Comparison of ENCODE assay signal across 24 cellular contexts in the genomic region with DNA sequence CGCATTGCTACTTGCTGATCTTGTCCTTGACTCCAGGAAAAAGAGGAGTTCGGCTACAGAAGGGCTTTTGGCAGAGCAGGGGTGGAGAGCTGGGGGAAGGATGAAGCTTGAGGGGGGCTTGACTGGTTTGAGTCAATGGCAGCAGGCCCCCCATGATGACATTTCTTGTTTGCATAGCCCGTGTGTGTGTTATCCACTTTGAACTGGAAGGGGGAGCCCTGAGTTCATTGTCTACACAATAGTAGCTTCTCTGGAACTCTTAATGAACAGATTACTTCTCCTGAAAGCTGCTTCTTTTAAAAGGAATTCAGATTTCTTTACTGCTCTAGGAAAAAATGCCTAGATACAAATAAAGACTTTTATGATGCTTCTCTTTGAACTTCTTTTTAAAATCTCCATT. TPM values are rescaled to one million over a fixed set of nuclear protein-coding genes. Genes with fewer than 3 reads are reported as not detected.
DNase-seq lines count a peak whose midpoint lies in the region; ATAC-seq and TF ChIP-seq lines count a peak whose summit lies in the region.
"Had no signal": no experiment of that assay in that cellular context is flagged by ENCODE, and none has a peak within 500 bp of the region (broad histone marks: within the 10 kb centered on the region; RNA-seq: fewer than 3 reads in every experiment).

No MANE protein-coding gene starts in this region.

- H3K79me1 ChIP-seq in mesendoderm (ENCODE audit: low read length), result no peaks in the 10 kb centered on the region

- no peak for TF ChIP-seq POLR2A in upper lobe of left lung (IDR thresholded peaks at IDR 0.05)

- H3K23ac ChIP-seq in mesendoderm (ENCODE audit: low read length), result no peak overlapping the region

- CTCF ChIA-PET in WTC11 (lab: Charles Lee), result interaction anchor here (0.9 to 2.7 kb wide), 3 partner anchors 36 to 108 kb away, joined by 3 to 14 read pairs (median 3); no protein-coding TSS in a partner anchor

- H2BK15ac ChIP-seq in mesendoderm (replicated peaks; ENCODE audit: low read depth), result no peak overlapping the region

- POLR2A ChIA-PET in WTC11 (lab: Charles Lee), result no interaction called here

- H3K27me3 ChIP-seq in Loucy (ENCODE audit: insufficient read depth, low read length, poor library complexity, severe bottlenecking), result no peaks in the 10 kb centered on the region
- H3K27me3 ChIP-seq in mesendoderm (ENCODE audit: insufficient read depth, low read length, poor library complexity), result no peaks in the 10 kb centered on the region
- H3K27me3 ChIP-seq in upper lobe of left lung, result no peaks in the 10 kb centered on the region
- H3K27me3 ChIP-seq: MG63 had no signal

- no peaks in the 10 kb centered on the region for H3K36me3 ChIP-seq in Loucy (ENCODE audit: insufficient read depth, low read length)
- H3K36me3 ChIP-seq in mesendoderm (ENCODE audit: control insufficient read depth, insufficient read depth, low read length), result no peaks in the 10 kb centered on the region
- H3K36me3 ChIP-seq in upper lobe of left lung, result no peaks in the 10 kb centered on the region
- H3K36me3 ChIP-seq: MG63 had no signal

- no peaks in the 10 kb centered on the region for H3K9me2 ChIP-seq in Loucy (replicated peaks; ENCODE audit: low read depth, low read length)

- H3K4me2 ChIP-seq in Loucy (ENCODE audit: low read depth, low read length, poor library complexity, severe bottlenecking), result no peak overlapping the region
- H3K4me2 ChIP-seq in mesendoderm (ENCODE audit: low read length), result no peak overlapping the region

- no peak overlapping the region for H3K4ac ChIP-seq in mesendoderm (ENCODE audit: low read depth, low read length)

- peak overlapping the region; percentile 14 for H2BK5ac ChIP-seq in mesendoderm (ENCODE audit: low read length)

- H2AFZ ChIP-seq in Loucy (ENCODE audit: low read length), result peak overlapping the region; percentile 54; the same call in 1 of the 2 replicates

- H4K5ac ChIP-seq in mesendoderm (ENCODE audit: low read length), result no peak overlapping the region

- H4K8ac ChIP-seq in mesendoderm (ENCODE audit: low read depth, low read length), result no peak overlapping the region

- no peak overlapping the region for H3K27ac ChIP-seq in mesendoderm (ENCODE audit: low read depth, low read length)
- H3K27ac ChIP-seq in upper lobe of left lung, result no peak overlapping the region
- H3K27ac ChIP-seq: SK-N-MC had no signal

- no CpG with 5 or more reads among the region's 3 CpGs for WGBS in mesendoderm (ENCODE audit: extremely low coverage, insufficient coverage, low lambda C conversion rate)
- WGBS in upper lobe of left lung, 2 donors, result 65 to 79% methylated on average over 3 of the region's 3 CpGs

- no peak overlapping the region for H3K27ac Mint-ChIP-seq in WTC11
- H3K27ac Mint-ChIP-seq: CD8-positive, alpha-beta memory T cell had no signal

- no peak overlapping the region for H3K4me3 Mint-ChIP-seq in WTC11
- H3K4me3 Mint-ChIP-seq: CD8-positive, alpha-beta memory T cell; IgD-negative memory B cell had no signal

- H3K9me3 Mint-ChIP-seq in WTC11, result peaks cover 7% of the 10 kb centered on the region

- no peak overlapping the region for H3K18ac ChIP-seq in mesendoderm (ENCODE audit: low read length)

- TF ChIP-seq CTCF in Loucy (conservative IDR thresholded peaks at IDR 0.05; ENCODE audit: low read length), result peak; percentile 51
- TF ChIP-seq CTCF in WTC11 (IDR thresholded peaks at IDR 0.05), result no peak
- no peak for TF ChIP-seq CTCF in upper lobe of left lung (IDR thresholded peaks at IDR 0.05)

- H3K4me1 ChIP-seq in Loucy (ENCODE audit: insufficient read depth, low read length, poor library complexity, severe bottlenecking) (peaks cover 16% of the 10 kb centered on the region), mesendoderm (ENCODE audit: control insufficient read depth, low read depth, low read length) (no peaks in the 10 kb centered on the region), upper lobe of left lung (peaks cover 0 to 4% (median 2%) of the 10 kb centered on the region in 4 donors)

- H4K20me1 ChIP-seq in Loucy (ENCODE audit: insufficient read depth, low read length, poor library complexity, severe bottlenecking), result no peaks in the 10 kb centered on the region

- H3K9ac ChIP-seq in Loucy (ENCODE audit: low read depth, low read length, poor library complexity, severe bottlenecking) (no peak overlapping the region), mesendoderm (ENCODE audit: low read length) (no peak overlapping the region)

- H3K4me1 Mint-ChIP-seq in WTC11, result peaks cover 12% of the 10 kb centered on the region
- H3K4me1 Mint-ChIP-seq: IgD-negative memory B cell had no signal

- no peak overlapping the region for H3K56ac ChIP-seq in mesendoderm (ENCODE audit: low read length)

- H3K4me3 ChIP-seq in Loucy (ENCODE audit: low read length, poor library complexity, severe bottlenecking), result no peak overlapping the region
- no peak overlapping the region for H3K4me3 ChIP-seq in mesendoderm (ENCODE audit: low read length)
- no peak overlapping the region for H3K4me3 ChIP-seq in upper lobe of left lung
- H3K4me3 ChIP-seq: MG63, SK-N-MC had no signal

- DNase-seq in WTC11 (ENCODE audit: low spot score) (no peak), mesendoderm (no peak), HT-29 (ENCODE audit: low spot score) (no peak), upper lobe of left lung (no peak)
- DNase-seq in stimulated activated CD4-positive, alpha-beta T cell treated with anti-CD3 and anti-CD28 coated beads, Interleukin-4, amount 100 ng/mL, for 24 hours, result no peak
- DNase-seq: ACHN; C1 segment of cervical spinal cord; CD8-positive, alpha-beta memory T cell; DMS79; H7; Karpas-422; MG63; NCI-H1048; NCI-H1436 treated with DMSO at 0.1 percent for 48 hours; NCI-H2029 treated with DMSO at 0.1 percent for 48 hours; NCI-H2171 treated with DMSO at 0.1 percent for 48 hours; NCI-H446; NCI-H526 treated with DMSO at 0.1 percent for 48 hours; SHP77 had no signal

- H3K79me2 ChIP-seq in Loucy (ENCODE audit: insufficient read depth, low read length) (no peaks in the 10 kb centered on the region), mesendoderm (ENCODE audit: control insufficient read depth, insufficient read depth, low read length) (no peaks in the 10 kb centered on the region)

- H3F3A ChIP-seq in Loucy (ENCODE audit: low read depth), result no peaks in the 10 kb centered on the region

- peak; percentile 77 for ATAC-seq in WTC11
- ATAC-seq in upper lobe of left lung (ENCODE audit: low FRiP score in 2 of 2), result no peak
- ATAC-seq in HG03469 (IDR thresholded peaks at IDR 0.05; ENCODE audit: unreplicated experiment), result no peak

- no peaks in the 10 kb centered on the region for H3K36me3 Mint-ChIP-seq in WTC11

- H3K27me3 Mint-ChIP-seq in WTC11 (ENCODE audit: low read depth), result no peaks in the 10 kb centered on the region
- H3K27me3 Mint-ChIP-seq: IgD-negative memory B cell had no signal

- no peak overlapping the region for H2BK120ac ChIP-seq in mesendoderm (ENCODE audit: low read depth, low read length)

- no peak overlapping the region for H2AK5ac ChIP-seq in mesendoderm (ENCODE audit: low read length)

- no peak for TF ChIP-seq EP300 in upper lobe of left lung (IDR thresholded peaks at IDR 0.05)

- H3K9me3 ChIP-seq in Loucy (ENCODE audit: insufficient read depth, low read depth, low read length) (no peaks in the 10 kb centered on the region), upper lobe of left lung (no peaks in the 10 kb centered on the region)

TF ChIP-seq in WTC11, 78 proteins besides CTCF, POLR2A, EP300 and RAD21 (continues in another document):
- TF ChIP-seq RORB (CRISPR knock-in tag; IDR thresholded peaks at IDR 0.05), result no peak
- TF ChIP-seq SP1 (CRISPR knock-in tag; conservative IDR thresholded peaks at IDR 0.05), result no peak
- no peak for TF ChIP-seq PREB (CRISPR knock-in tag; IDR thresholded peaks at IDR 0.05; ENCODE audit: borderline replicate concordance)
- no peak for TF ChIP-seq STAT6 (CRISPR knock-in tag; conservative IDR thresholded peaks at IDR 0.05; ENCODE audit: low read depth)

RNA-seq across cellular contexts. Expression of gene IFNB1, which starts 2.3 kb away (rescaled TPM):
- not detected in 3 replicates for total RNA-seq in WTC11 (2021)
- polyA plus RNA-seq in mesendoderm (2013, experiment 1 of 2), result not detected
- polyA plus RNA-seq in mesendoderm (2013, experiment 2 of 2), result not detected
- not detected in 2 replicates for total RNA-seq in HT-29 (2014; rRNA removed; shearing (Covaris generic))
- total RNA-seq in upper lobe of left lung, result not detected
- total RNA-seq: CD8-positive, alpha-beta memory T cell; H7; RPMI7951 had no signal
- polyA plus RNA-seq: CD8-positive, alpha-beta memory T cell; IgD-negative memory B cell had no signal

RNA-seq across cellular contexts. Expression of gene HACD4, which starts 44.0 kb away (rescaled TPM):
- 0.94 to 1.2 TPM (median 1.1 TPM) in 3 replicates for total RNA-seq in WTC11 (2021)
- polyA plus RNA-seq in mesendoderm (2013, experiment 1 of 2), result 0.46 TPM
- polyA plus RNA-seq in mesendoderm (2013, experiment 2 of 2), result 0.43 TPM
- not detected in 2 replicates for total RNA-seq in HT-29 (2014; rRNA removed; shearing (Covaris generic))
- total RNA-seq in upper lobe of left lung, result 10 to 100 TPM in 2 of 6 donors, 1 to 10 TPM in 4; 2.7 to 17.7 (median 7.3) TPM
